10 cellular contexts compared by ENCODE assay signal in the genomic region with DNA sequence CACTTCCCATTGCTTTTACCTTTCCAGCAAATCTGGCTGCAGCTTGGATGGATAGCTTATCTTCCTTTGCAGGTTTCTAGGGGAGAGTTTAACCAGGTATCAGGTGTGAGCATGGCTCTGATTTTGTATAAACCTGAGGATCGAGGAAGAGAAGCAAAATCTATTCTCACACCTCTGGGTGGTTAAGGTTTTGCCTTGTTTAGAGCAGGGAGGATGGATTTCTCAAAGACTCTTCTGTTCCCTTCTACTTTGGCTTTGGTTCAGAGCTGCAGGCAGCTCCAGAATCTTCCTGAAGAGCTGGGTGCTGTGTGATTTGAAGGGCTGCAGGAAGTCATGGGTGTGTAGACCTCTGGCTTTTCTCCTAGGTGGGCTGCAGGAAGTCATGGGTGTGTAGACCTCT. TPM values are rescaled to one million over a fixed set of nuclear protein-coding genes. Genes with fewer than 3 reads are reported as not detected.
DNase-seq lines count a peak whose midpoint lies in the region; ATAC-seq and TF ChIP-seq lines count a peak whose summit lies in the region.
"Had no signal": no experiment of that assay in that cellular context is flagged by ENCODE, and none has a peak within 500 bp of the region (broad histone marks: within the 10 kb centered on the region; RNA-seq: fewer than 3 reads in every experiment).

No MANE protein-coding gene starts in this region.

- peaks cover 10 to 19% of the 10 kb centered on the region in 2 donors for H3K36me3 ChIP-seq in duodenal mucosa (ENCODE audit: control insufficient read depth in 1 of 2, insufficient read depth in 2 of 2, low read length in 2 of 2)

- H3K27ac ChIP-seq in duodenal mucosa (ENCODE audit: low read depth, low read length), result no peak overlapping the region

- TF ChIP-seq CTCF in AG10803 (conservative IDR thresholded peaks at IDR 0.05; ENCODE audit: low read length), result no peak
- no peak for TF ChIP-seq CTCF in nephron progenitor cell (IDR thresholded peaks at IDR 0.05)

- no peak for DNase-seq in AG10803 (ENCODE audit: low read depth)
- DNase-seq in nephron progenitor cell, result no peak
- DNase-seq in mucosa of gallbladder (ENCODE audit: low spot score), result no peak
- DNase-seq in NCI-H524 (lab: John Stamatoyannopoulos, UW), result no peak
- DNase-seq: mucosa of descending colon, NCI-H774 had no signal

- H3K4me3 ChIP-seq in AG10803 (ENCODE audit: low read length) (peak overlapping the region; percentile 88), duodenal mucosa (ENCODE audit: low read depth in 1 of 2, low read length in 2 of 2) (peak overlapping the region; percentile 77 to 82)
- H3K4me3 ChIP-seq: mucosa of descending colon had no signal

- H3K4me3 Mint-ChIP-seq in IgD-negative memory B cell (peak overlapping the region; percentile 82 to 90 (median 84)), nephron progenitor cell (peak overlapping the region; percentile 83)

- ATAC-seq in HG03342 (IDR thresholded peaks at IDR 0.05; ENCODE audit: unreplicated experiment), result no peak
- no peak for ATAC-seq in HG03439 (IDR thresholded peaks at IDR 0.05; ENCODE audit: unreplicated experiment)
- ATAC-seq: mucosa of descending colon had no signal

- H3K9me3 Mint-ChIP-seq in IgD-negative memory B cell (no peaks in the 10 kb centered on the region), nephron progenitor cell (no peaks in the 10 kb centered on the region)

- no peaks in the 10 kb centered on the region for H3K9me3 ChIP-seq in duodenal mucosa (ENCODE audit: control insufficient read depth in 1 of 2, low read length in 2 of 2)
- H3K9me3 ChIP-seq: mucosa of descending colon had no signal

- peaks cover 1% of the 10 kb centered on the region for H3K27me3 Mint-ChIP-seq in IgD-negative memory B cell
- peaks cover 4% of the 10 kb centered on the region for H3K27me3 Mint-ChIP-seq in nephron progenitor cell (ENCODE audit: low read depth, poor library complexity)

- H3K27me3 ChIP-seq in duodenal mucosa (ENCODE audit: control insufficient read depth in 1 of 2, insufficient read depth in 2 of 2, low read length in 2 of 2), result no peaks in the 10 kb centered on the region

- peaks cover 41 to 49% of the 10 kb centered on the region in 2 donors for H3K4me1 ChIP-seq in duodenal mucosa (ENCODE audit: control insufficient read depth in 1 of 2, insufficient read depth in 2 of 2, low read length in 2 of 2)

- peaks cover 9% of the 10 kb centered on the region for H3K36me3 Mint-ChIP-seq in IgD-negative memory B cell
- peaks cover 21% of the 10 kb centered on the region for H3K36me3 Mint-ChIP-seq in nephron progenitor cell (ENCODE audit: low read depth)

- H3K27ac Mint-ChIP-seq in IgD-negative memory B cell (no peak overlapping the region), nephron progenitor cell (no peak overlapping the region)

- H3K9ac ChIP-seq in duodenal mucosa (ENCODE audit: low read depth in 1 of 2, low read length in 2 of 2), result peak overlapping the region; percentile 12 to 33

- H3K4me1 Mint-ChIP-seq in IgD-negative memory B cell, result peaks cover 17 to 36% (median 25%) of the 10 kb centered on the region in 3 donors
- H3K4me1 Mint-ChIP-seq in nephron progenitor cell, result peaks cover 76% of the 10 kb centered on the region

RNA-seq across cellular contexts. Expression of a gene that starts 1.7 kb away (rescaled TPM):
- polyA plus RNA-seq in IgD-negative memory B cell, result 14.9 TPM
- total RNA-seq in mucosa of gallbladder, result 43.0 TPM
